ENCODE assay signal across 19 cellular contexts in the genomic region with DNA sequence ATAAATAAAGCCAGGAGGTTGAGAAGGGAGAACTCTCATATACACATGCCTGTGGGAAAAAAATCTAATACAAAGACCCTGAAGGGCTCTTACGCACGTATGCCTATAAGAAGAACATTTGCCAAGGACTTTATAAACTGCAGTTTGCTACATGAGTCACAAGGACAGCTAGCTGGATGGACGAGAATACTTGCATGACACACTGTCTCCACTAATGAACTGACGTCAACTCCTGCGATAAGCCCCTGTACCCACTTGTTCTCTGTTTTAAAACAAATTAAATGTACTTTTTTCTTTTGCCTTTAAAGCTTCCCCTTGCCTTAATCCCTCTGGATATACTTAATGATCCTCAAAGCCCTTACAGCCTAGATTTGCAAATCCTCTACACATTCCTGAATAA.
A peak's percentile ranks its signal among the peaks of the same experiment; 100 is the strongest.
DNase-seq lines count a peak whose midpoint lies in the region; ATAC-seq and TF ChIP-seq lines count a peak whose summit lies in the region.
"Had no signal": no experiment of that assay in that cellular context is flagged by ENCODE, and none has a peak within 500 bp of the region (broad histone marks: within the 10 kb centered on the region; RNA-seq: fewer than 3 reads in every experiment).

No MANE protein-coding gene starts in this region.

- ATAC-seq in Right ventricle myocardium inferior: peak; percentile 44
- ATAC-seq in activated CD8-positive, alpha-beta memory T cell treated with anti-CD3 and anti-CD28 coated beads, Interleukin-2, amount 10 ng/mL, durations not matched to agents 7 days and 5 days: no peak
- ATAC-seq in activated naive CD4-positive, alpha-beta T cell treated with anti-CD3 and anti-CD28 coated beads, Interleukin-2, amount 50 U/mL, for 72 hours: no peak
- ATAC-seq in CD8-positive, alpha-beta T cell: no peak
- ATAC-seq: K562 had no signal

- H3K4me3 ChIP-seq in left ventricle myocardium inferior (no peak overlapping the region), adipocyte (ENCODE audit: low read length) (no peak overlapping the region)
- H3K4me3 ChIP-seq in CD8-positive, alpha-beta T cell (ENCODE audit: low read depth, low read length): no peak overlapping the region
- H3K4me3 ChIP-seq: K562, prostate gland had no signal

- H3K27me3 ChIP-seq in left ventricle myocardium inferior (ENCODE audit: low read depth) (no peaks in the 10 kb centered on the region), adipocyte (replicated peaks; ENCODE audit: control insufficient read depth, insufficient read depth, low read length) (no peaks in the 10 kb centered on the region)
- H3K27me3 ChIP-seq in CD8-positive, alpha-beta T cell (ENCODE audit: insufficient read depth, low read length): no peaks in the 10 kb centered on the region

- H3K9me3 ChIP-seq in left ventricle myocardium inferior (replicated peaks) (peaks cover 10% of the 10 kb centered on the region), adipocyte (ENCODE audit: control insufficient read depth, low read length) (peaks cover 3% of the 10 kb centered on the region)
- no peaks in the 10 kb centered on the region for H3K9me3 ChIP-seq in CD8-positive, alpha-beta T cell (ENCODE audit: low read length)
- H3K9me3 ChIP-seq: prostate gland had no signal

- no peak overlapping the region for H3K4me3 Mint-ChIP-seq in activated CD8-positive, alpha-beta memory T cell treated with anti-CD3 and anti-CD28 coated beads, Interleukin-2, amount 10 ng/mL, durations not matched to agents 7 days and 5 days
- no peak overlapping the region for H3K4me3 Mint-ChIP-seq in CD8-positive, alpha-beta T cell
- H3K4me3 Mint-ChIP-seq: activated CD4-positive, alpha-beta T cell treated with anti-CD3 and anti-CD28 coated beads, Interleukin-2, amount 10 ng/mL, durations not matched to agents 7 days and 5 days; dendritic cell treated with granulocyte-macrophage colony-stimulating factor and Interleukin-4, amounts not matched to agents 40 ng/mL and 50 ng/mL, for 4 days; nephron progenitor cell had no signal

- H3K4me1 ChIP-seq in left ventricle myocardium inferior: no peaks in the 10 kb centered on the region
- H3K4me1 ChIP-seq in adipocyte (ENCODE audit: control insufficient read depth, insufficient read depth, low read length): no peaks in the 10 kb centered on the region
- no peaks in the 10 kb centered on the region for H3K4me1 ChIP-seq in CD8-positive, alpha-beta T cell (ENCODE audit: insufficient read depth, low read length)
- H3K4me1 ChIP-seq: prostate gland had no signal

- no peaks in the 10 kb centered on the region for H3K27me3 Mint-ChIP-seq in activated CD8-positive, alpha-beta memory T cell treated with anti-CD3 and anti-CD28 coated beads, Interleukin-2, amount 10 ng/mL, durations not matched to agents 7 days and 5 days
- H3K27me3 Mint-ChIP-seq in CD8-positive, alpha-beta T cell (ENCODE audit: low read depth): no peaks in the 10 kb centered on the region
- H3K27me3 Mint-ChIP-seq: activated CD4-positive, alpha-beta T cell treated with anti-CD3 and anti-CD28 coated beads, Interleukin-2, amount 10 ng/mL, durations not matched to agents 7 days and 5 days; dendritic cell treated with granulocyte-macrophage colony-stimulating factor and Interleukin-4, amounts not matched to agents 40 ng/mL and 50 ng/mL, for 4 days had no signal

- DNase-seq in Right ventricle myocardium inferior (ENCODE audit: missing footprints) (no peak), left ventricle myocardium inferior (no peak), adipocyte (ENCODE audit: low read depth) (peak; percentile 67), fibroblast of the conjunctiva (ENCODE audit: low read depth) (peak; percentile 0), stromal cell of bone marrow (ENCODE audit: low read depth) (peak; percentile 9)
- no peak for DNase-seq in activated CD8-positive, alpha-beta memory T cell treated with anti-CD3 and anti-CD28 coated beads, Interleukin-2, amount 10 ng/mL, durations not matched to agents 7 days and 5 days
- DNase-seq in activated naive CD4-positive, alpha-beta T cell treated with anti-CD3 and anti-CD28 coated beads, Interleukin-2, amount 50 U/mL, for 72 hours (ENCODE audit: low spot score in 2 of 2): no peak
- DNase-seq in CD8-positive, alpha-beta T cell: no peak
- DNase-seq: activated CD4-positive, alpha-beta T cell treated with anti-CD3 and anti-CD28 coated beads, Interleukin-2, amount 10 ng/mL, durations not matched to agents 7 days and 5 days; activated CD8-positive, alpha-beta memory T cell treated with anti-CD3 and anti-CD28 coated beads, Interleukin-2, amount 50 U/mL, for 4 hours; anterior cingulate cortex; C1 segment of cervical spinal cord; NCI-H2029; NCI-H524 treated with DMSO at 0.1 percent for 48 hours; nephron progenitor cell; stimulated activated CD4-positive, alpha-beta T cell treated with anti-CD3 and anti-CD28 coated beads, Interleukin-4, amount 100 ng/mL, for 24 hours had no signal

- H3K9me3 Mint-ChIP-seq in activated CD8-positive, alpha-beta memory T cell treated with anti-CD3 and anti-CD28 coated beads, Interleukin-2, amount 10 ng/mL, durations not matched to agents 7 days and 5 days (ENCODE audit: low read depth): no peaks in the 10 kb centered on the region
- H3K9me3 Mint-ChIP-seq in activated naive CD4-positive, alpha-beta T cell treated with anti-CD3 and anti-CD28 coated beads, Interleukin-2, amount 50 U/mL, for 72 hours: peaks cover 0 to under 1% of the 10 kb centered on the region in 2 donors
- H3K9me3 Mint-ChIP-seq in CD8-positive, alpha-beta T cell: no peaks in the 10 kb centered on the region
- H3K9me3 Mint-ChIP-seq: activated CD4-positive, alpha-beta T cell treated with anti-CD3 and anti-CD28 coated beads, Interleukin-2, amount 10 ng/mL, durations not matched to agents 7 days and 5 days; nephron progenitor cell had no signal

- no peaks in the 10 kb centered on the region for H3K36me3 Mint-ChIP-seq in activated CD8-positive, alpha-beta memory T cell treated with anti-CD3 and anti-CD28 coated beads, Interleukin-2, amount 10 ng/mL, durations not matched to agents 7 days and 5 days
- no peaks in the 10 kb centered on the region for H3K36me3 Mint-ChIP-seq in activated naive CD4-positive, alpha-beta T cell treated with anti-CD3 and anti-CD28 coated beads, Interleukin-2, amount 50 U/mL, for 72 hours
- no peaks in the 10 kb centered on the region for H3K36me3 Mint-ChIP-seq in CD8-positive, alpha-beta T cell

- H3K27ac ChIP-seq in left ventricle myocardium inferior (replicated peaks): no peak overlapping the region
- no peak overlapping the region for H3K27ac ChIP-seq in CD8-positive, alpha-beta T cell (ENCODE audit: low read depth, low read length)
- H3K27ac ChIP-seq: prostate gland had no signal

- H3K27ac Mint-ChIP-seq in activated CD8-positive, alpha-beta memory T cell treated with anti-CD3 and anti-CD28 coated beads, Interleukin-2, amount 10 ng/mL, durations not matched to agents 7 days and 5 days: no peak overlapping the region
- H3K27ac Mint-ChIP-seq in activated naive CD4-positive, alpha-beta T cell treated with anti-CD3 and anti-CD28 coated beads, Interleukin-2, amount 50 U/mL, for 72 hours: no peak overlapping the region
- no peak overlapping the region for H3K27ac Mint-ChIP-seq in CD8-positive, alpha-beta T cell
- H3K27ac Mint-ChIP-seq: activated CD4-positive, alpha-beta T cell treated with anti-CD3 and anti-CD28 coated beads, Interleukin-2, amount 10 ng/mL, durations not matched to agents 7 days and 5 days; dendritic cell treated with granulocyte-macrophage colony-stimulating factor and Interleukin-4, amounts not matched to agents 40 ng/mL and 50 ng/mL, for 4 days; nephron progenitor cell had no signal

- H3K36me3 ChIP-seq in left ventricle myocardium inferior: no peaks in the 10 kb centered on the region
- H3K36me3 ChIP-seq in adipocyte (ENCODE audit: control insufficient read depth, insufficient read depth, low read length, severe bottlenecking): no peaks in the 10 kb centered on the region
- no peaks in the 10 kb centered on the region for H3K36me3 ChIP-seq in CD8-positive, alpha-beta T cell (ENCODE audit: insufficient read depth, low read length)
- H3K36me3 ChIP-seq: prostate gland had no signal

- CTCF ChIA-PET in activated CD8-positive, alpha-beta memory T cell treated with anti-CD3 and anti-CD28 coated beads, Interleukin-2, amount 10 ng/mL, durations not matched to agents 7 days and 5 days (lab: Charles Lee): no interaction called here
- CTCF ChIA-PET in CD8-positive, alpha-beta T cell (lab: Charles Lee): no interaction called here

- intact Hi-C loops in Right ventricle myocardium inferior (cut with DNase I): no loop called here
- intact Hi-C loops in left ventricle myocardium inferior (cut with micrococcal nuclease): no loop called here
- intact Hi-C loops in CD8-positive, alpha-beta T cell (cut with DNase I, micrococcal nuclease): no loop called here

- no peaks in the 10 kb centered on the region for H3K4me1 Mint-ChIP-seq in activated CD8-positive, alpha-beta memory T cell treated with anti-CD3 and anti-CD28 coated beads, Interleukin-2, amount 10 ng/mL, durations not matched to agents 7 days and 5 days
- no peaks in the 10 kb centered on the region for H3K4me1 Mint-ChIP-seq in CD8-positive, alpha-beta T cell (ENCODE audit: low read depth)
- H3K4me1 Mint-ChIP-seq: activated CD4-positive, alpha-beta T cell treated with anti-CD3 and anti-CD28 coated beads, Interleukin-2, amount 10 ng/mL, durations not matched to agents 7 days and 5 days; nephron progenitor cell had no signal

- POLR2A ChIA-PET in CD8-positive, alpha-beta T cell (lab: Charles Lee): no interaction called here

- no peak overlapping the region for H3K9ac ChIP-seq in adipocyte (ENCODE audit: low read length)

- TF ChIP-seq CTCF in left ventricle myocardium inferior (IDR thresholded peaks at IDR 0.05; ENCODE audit: borderline replicate concordance): no peak
- no peak for TF ChIP-seq CTCF in CD8-positive, alpha-beta T cell (IDR thresholded peaks at IDR 0.05)

Comparison
In these comparisons a context has a peak if more than half of its experiments do, and no peak if none do; other contexts are left out.
1. DNase-seq: peak in adipocyte (single experiment), fibroblast of the conjunctiva (single experiment) and stromal cell of bone marrow (single experiment); none in Right ventricle myocardium inferior (single experiment), left ventricle myocardium inferior (single experiment), activated CD8-positive, alpha-beta memory T cell treated with anti-CD3 and anti-CD28 coated beads, Interleukin-2, amount 10 ng/mL, durations not matched to agents 7 days and 5 days (single experiment), activated naive CD4-positive, alpha-beta T cell treated with anti-CD3 and anti-CD28 coated beads, Interleukin-2, amount 50 U/mL, for 72 hours (0 of 2) and CD8-positive, alpha-beta T cell (0 of 7).